8 cellular contexts compared by ENCODE assay signal in genomic region chr5:122492675-122493074, GRCh38.
DNase-seq lines count a peak whose midpoint lies in the region; ATAC-seq and TF ChIP-seq lines count a peak whose summit lies in the region.

No MANE protein-coding gene starts in this region.

- no peaks in the 10 kb centered on the region for H3K9me3 ChIP-seq in A673 (ENCODE audit: low read depth, low read length, poor library complexity, severe bottlenecking)
- no peaks in the 10 kb centered on the region for H3K9me3 ChIP-seq in OCI-LY1 (ENCODE audit: low read length)
- H3K9me3 ChIP-seq in HAP-1 = no peaks in the 10 kb centered on the region

- H3K27me3 ChIP-seq in A673 (replicated peaks; ENCODE audit: insufficient read depth, low read depth, low read length, poor library complexity) (no peaks in the 10 kb centered on the region), OCI-LY1 (ENCODE audit: insufficient read depth, low read length) (no peaks in the 10 kb centered on the region), HAP-1 (ENCODE audit: low read depth) (no peaks in the 10 kb centered on the region)

- ATAC-seq in GM19351 (IDR thresholded peaks at IDR 0.05; ENCODE audit: unreplicated experiment) (peak; percentile 74), HG02678 (IDR thresholded peaks at IDR 0.05; ENCODE audit: unreplicated experiment) (no peak)

- in situ Hi-C loops in HAP-1 (cut with MboI; ENCODE audit: low sequenced_read_pairs) = loop anchor here (10.0 kb wide), 1 partner anchor 298 kb away; no protein-coding TSS in a partner anchor

- H3K4me3 ChIP-seq in A673 (ENCODE audit: low read depth, low read length, poor library complexity, severe bottlenecking) = no peak overlapping the region
- no peak overlapping the region for H3K4me3 ChIP-seq in OCI-LY1 (ENCODE audit: low read depth, low read length, poor library complexity, severe bottlenecking)
- H3K4me3 ChIP-seq in fibroblast of pulmonary artery (replicated peaks; ENCODE audit: low read depth, low read length) = no peak overlapping the region
- H3K4me3 ChIP-seq in HAP-1 = no peak overlapping the region

- intact Hi-C loops in A673 (cut with micrococcal nuclease; ENCODE audit: unreplicated experiment) = loop anchor here (5.0 kb wide), 1 partner anchor 295 kb away; no protein-coding TSS in a partner anchor

- TF ChIP-seq CTCF in A673 (conservative IDR thresholded peaks at IDR 0.05; ENCODE audit: low read depth, low read length) (peak; percentile 42), OCI-LY1 (IDR thresholded peaks at IDR 0.05; ENCODE audit: low read length) (peak; percentile 47), fibroblast of pulmonary artery (IDR thresholded peaks at IDR 0.05; ENCODE audit: low read length, missing control alignments) (peak; percentile 28)

- H3K79me2 ChIP-seq in OCI-LY1 (ENCODE audit: insufficient read depth, low read length) = no peaks in the 10 kb centered on the region

- CTCF ChIA-PET in A673 (lab: Charles Lee) = interaction anchor here (0.6 kb wide), 1 partner anchor 811 kb away, joined by 5 read pairs; no protein-coding TSS in a partner anchor

- no peaks in the 10 kb centered on the region for H3K9me2 ChIP-seq in OCI-LY1 (ENCODE audit: low read depth, low read length)

- no TSS peak for BruUV-seq in A673 (replicated peaks; lab: Mats Ljungman, UMichigan)

- DNase-seq in A673 (ENCODE audit: low spot score) = peak; percentile 30
- peak; percentile 21 for DNase-seq in fibroblast of pulmonary artery (ENCODE audit: low read depth)
- no peak for DNase-seq in effector CD8-positive, alpha-beta T cell (lab: John Stamatoyannopoulos, UW)
- no peak for DNase-seq in HAP-1 (ENCODE audit: low spot score in 2 of 2)
- DNase-seq in NOMO-1 treated with DMSO at 0.1 percent for 48 hours (lab: John Stamatoyannopoulos, UW; ENCODE audit: unreplicated experiment) = no peak

- H2AFZ ChIP-seq in OCI-LY1 (ENCODE audit: low read length) = no peak overlapping the region

- H3K27ac ChIP-seq in A673 (ENCODE audit: low read depth, low read length, poor library complexity, severe bottlenecking) (no peak overlapping the region), OCI-LY1 (ENCODE audit: low read depth, low read length, poor library complexity, severe bottlenecking) (no peak overlapping the region)

- H3K4me2 ChIP-seq in OCI-LY1 (ENCODE audit: low read length) = no peak overlapping the region

- H4K20me1 ChIP-seq in OCI-LY1 (ENCODE audit: insufficient read depth, low read length) = no peaks in the 10 kb centered on the region

- H3K4me1 ChIP-seq in A673 (ENCODE audit: insufficient read depth, low read length, poor library complexity, severe bottlenecking) = no peaks in the 10 kb centered on the region
- no peaks in the 10 kb centered on the region for H3K4me1 ChIP-seq in OCI-LY1 (ENCODE audit: insufficient read depth, low read length, severe bottlenecking)
- H3K4me1 ChIP-seq in HAP-1 = no peaks in the 10 kb centered on the region

- POLR2A ChIA-PET in A673 (lab: Charles Lee; ENCODE audit: low non-redundant PET) = no interaction called here

- no peak overlapping the region for H3K9ac ChIP-seq in OCI-LY1 (ENCODE audit: low read length)

- H3K36me3 ChIP-seq in A673 (ENCODE audit: insufficient read depth, low read length, poor library complexity, severe bottlenecking) = no peaks in the 10 kb centered on the region
- H3K36me3 ChIP-seq in OCI-LY1 (ENCODE audit: insufficient read depth, low read length) = no peaks in the 10 kb centered on the region
- no peaks in the 10 kb centered on the region for H3K36me3 ChIP-seq in HAP-1 (replicated peaks)

- no peaks in the 10 kb centered on the region for H3F3A ChIP-seq in OCI-LY1 (ENCODE audit: insufficient read depth, low read length)

Comparison
In these comparisons a context has a peak if more than half of its experiments do, and no peak if none do; other contexts are left out.
1. DNase-seq: peak in A673 (single experiment) and fibroblast of pulmonary artery (single experiment); none in effector CD8-positive, alpha-beta T cell (single experiment), HAP-1 (0 of 2) and NOMO-1 treated with DMSO at 0.1 percent for 48 hours (single experiment).
2. Peak in every context shown above with its lines, with median percentiles within 50 percentile points of each other: CTCF ChIP-seq.